Comparison of ENCODE assay signal across 1 cellular context in genomic region chr11:76823481-76824028, GRCh38.
TF ChIP-seq lines count a peak whose summit lies in the region.

No MANE protein-coding gene starts in this region.

TF ChIP-seq in HEK293, 187 proteins besides CTCF, POLR2A, EP300 and RAD21 (continued from another document):
- TF ChIP-seq ZNF398 (tag by site-specific recombination; IDR thresholded peaks at IDR 0.05) (no peak), ZNF362 (tag by site-specific recombination; IDR thresholded peaks at IDR 0.05) (no peak), KLF7 (tag by site-specific recombination; IDR thresholded peaks at IDR 0.05; ENCODE audit: borderline replicate concordance) (no peak), ZNF76 (tag by site-specific recombination; IDR thresholded peaks at IDR 0.05; ENCODE audit: borderline replicate concordance, low read depth) (no peak), BCL6B (tag by site-specific recombination; IDR thresholded peaks at IDR 0.05) (peak; percentile 36; the same call in 1 of the 2 replicates), ZBTB48 (tag by site-specific recombination; IDR thresholded peaks at IDR 0.05) (peak; percentile 47; the same call in 1 of the 2 replicates), ZNF768 (tag by site-specific recombination; IDR thresholded peaks at IDR 0.05) (no peak), ELK4 (IDR thresholded peaks at IDR 0.05; ENCODE audit: borderline replicate concordance, low read depth, low read length) (no peak), ZNF239 (tag by site-specific recombination; IDR thresholded peaks at IDR 0.05) (no peak), ZSCAN23 (tag by site-specific recombination; IDR thresholded peaks at IDR 0.05) (no peak), ZNF155 (tag by site-specific recombination; IDR thresholded peaks at IDR 0.05) (no peak), ZNF561 (tag by site-specific recombination; IDR thresholded peaks at IDR 0.05; ENCODE audit: borderline replicate concordance) (no peak), ZNF488 (tag by site-specific recombination; IDR thresholded peaks at IDR 0.05) (no peak), ZNF426 (tag by site-specific recombination; IDR thresholded peaks at IDR 0.05) (no peak), REST (tag by site-specific recombination; IDR thresholded peaks at IDR 0.05) (no peak), ZNF645 (tag by site-specific recombination; IDR thresholded peaks at IDR 0.05) (no peak), ZSCAN18 (tag by site-specific recombination; IDR thresholded peaks at IDR 0.05) (no peak), ZBTB17 (tag by site-specific recombination; IDR thresholded peaks at IDR 0.05) (peak; percentile 80), PRDM6 (tag by site-specific recombination; IDR thresholded peaks at IDR 0.05) (no peak), ZNF132 (tag by site-specific recombination; IDR thresholded peaks at IDR 0.05; ENCODE audit: borderline replicate concordance) (no peak), KLF9 (tag by site-specific recombination; IDR thresholded peaks at IDR 0.05; ENCODE audit: low read depth) (no peak), ZBTB20 (tag by site-specific recombination; IDR thresholded peaks at IDR 0.05) (peak; percentile 84), ZNF548 (tag by site-specific recombination; IDR thresholded peaks at IDR 0.05) (peak; percentile 38; the same call in 1 of the 2 replicates), ZNF600 (tag by site-specific recombination; IDR thresholded peaks at IDR 0.05) (peak; percentile 71), SP7 (tag by site-specific recombination; IDR thresholded peaks at IDR 0.05) (0 out of 2 replicates have a peak, but pooled peaks have one; percentile 14)
